In genomic region chr9:101029300-101030021, GRCh38 we compare ENCODE assay signal across 14 cellular contexts. TPM values are rescaled to one million over a fixed set of nuclear protein-coding genes. Genes with fewer than 3 reads are reported as not detected.
DNase-seq lines count a peak whose midpoint lies in the region; ATAC-seq and TF ChIP-seq lines count a peak whose summit lies in the region.
"Had no signal": no experiment of that assay in that cellular context is flagged by ENCODE, and none has a peak within 500 bp of the region (broad histone marks: within the 10 kb centered on the region; RNA-seq: fewer than 3 reads in every experiment).

No MANE protein-coding gene starts in this region.

- H3K9me3 Mint-ChIP-seq in MCF 10A (ENCODE audit: unreplicated experiment): no peaks in the 10 kb centered on the region
- no peaks in the 10 kb centered on the region for H3K9me3 Mint-ChIP-seq in type B pancreatic cell
- H3K9me3 Mint-ChIP-seq in activated T-cell treated with anti-CD3 and anti-CD28 coated beads, Interleukin-2, amount 50 U/mL, for 24 hours: no peaks in the 10 kb centered on the region

- peaks cover 74% of the 10 kb centered on the region for H3K27me3 Mint-ChIP-seq in MCF 10A (ENCODE audit: insufficient read depth, unreplicated experiment)
- peaks cover 89% of the 10 kb centered on the region for H3K27me3 Mint-ChIP-seq in type B pancreatic cell
- peaks cover 53% of the 10 kb centered on the region for H3K27me3 Mint-ChIP-seq in activated T-cell treated with anti-CD3 and anti-CD28 coated beads, Interleukin-2, amount 50 U/mL, for 24 hours

- H3K4me1 ChIP-seq in breast epithelium: peaks cover 0 to 4% of the 10 kb centered on the region in 2 donors
- peaks cover 0 to 18% (median 4%) of the 10 kb centered on the region in 4 donors for H3K4me1 ChIP-seq in right lobe of liver

- no TSS peak for BruUV-seq in MCF 10A (replicated peaks; lab: Mats Ljungman, UMichigan)

- peak overlapping the region in 1 of 2 donors; percentile 87 for H3K27ac ChIP-seq in breast epithelium
- peak overlapping the region in 43 of 59 donors; percentile 2 to 94 (median 86) for H3K27ac ChIP-seq in dorsolateral prefrontal cortex
- peak overlapping the region in 2 of 3 donors; percentile 75 to 87 for H3K27ac ChIP-seq in right lobe of liver

- H3K36me3 Mint-ChIP-seq in MCF 10A (ENCODE audit: insufficient read depth, unreplicated experiment): no peaks in the 10 kb centered on the region
- H3K36me3 Mint-ChIP-seq in type B pancreatic cell: no peaks in the 10 kb centered on the region
- no peaks in the 10 kb centered on the region for H3K36me3 Mint-ChIP-seq in activated T-cell treated with anti-CD3 and anti-CD28 coated beads, Interleukin-2, amount 50 U/mL, for 24 hours (ENCODE audit: low read depth)
- H3K36me3 Mint-ChIP-seq: CD14-positive monocyte, T-cell had no signal

- H3K4me1 Mint-ChIP-seq in MCF 10A (ENCODE audit: insufficient read depth, unreplicated experiment) (no peaks in the 10 kb centered on the region), type B pancreatic cell (ENCODE audit: unreplicated experiment) (peaks cover 5% of the 10 kb centered on the region)
- H3K4me1 Mint-ChIP-seq in activated T-cell treated with anti-CD3 and anti-CD28 coated beads, Interleukin-2, amount 50 U/mL, for 24 hours (ENCODE audit: low read depth): no peaks in the 10 kb centered on the region
- H3K4me1 Mint-ChIP-seq: CD14-positive monocyte, T-cell had no signal

- H3K27ac Mint-ChIP-seq in MCF 10A (ENCODE audit: low read depth, unreplicated experiment) (no peak overlapping the region), type B pancreatic cell (no peak overlapping the region)
- no peak overlapping the region for H3K27ac Mint-ChIP-seq in activated T-cell treated with anti-CD3 and anti-CD28 coated beads, Interleukin-2, amount 50 U/mL, for 24 hours
- H3K27ac Mint-ChIP-seq: CD14-positive monocyte, T-cell had no signal

- H3K9me3 ChIP-seq in breast epithelium (no peaks in the 10 kb centered on the region), right lobe of liver (no peaks in the 10 kb centered on the region)

- ATAC-seq in right lobe of liver (peak; percentile 2 to 5 (median 3)), GM19455 (IDR thresholded peaks at IDR 0.05; ENCODE audit: unreplicated experiment) (no peak)
- ATAC-seq: GM12878, T-cell had no signal

- TF ChIP-seq CTCF in breast epithelium (IDR thresholded peaks at IDR 0.05): no peak
- TF ChIP-seq CTCF in MCF 10A (IDR thresholded peaks at IDR 0.05; ENCODE audit: unreplicated experiment): no peak
- TF ChIP-seq CTCF in dorsolateral prefrontal cortex (IDR thresholded peaks at IDR 0.05 in 54 of 56, conservative IDR thresholded peaks at IDR 0.05 in 2 of 56; ENCODE audit: low read depth in 1 of 56, partially characterized antibody in 56 of 56): no peak
- TF ChIP-seq CTCF in right lobe of liver (IDR thresholded peaks at IDR 0.05): no peak
- no peak for TF ChIP-seq CTCF in type B pancreatic cell (conservative IDR thresholded peaks at IDR 0.05)

- intact Hi-C loops in breast epithelium (cut with DNase I; ENCODE audit: low total_unique reads) (no loop called here), MCF 10A (cut with micrococcal nuclease) (no loop called here), dorsolateral prefrontal cortex (cut with DNase I) (loop anchor here (5.0 to 10.0 kb wide), 7 partner anchors 68 to 425 kb away; no protein-coding TSS in a partner anchor), right lobe of liver (cut with DNase I) (no loop called here)

- H3K4me3 Mint-ChIP-seq in MCF 10A (ENCODE audit: unreplicated experiment): no peak overlapping the region
- peak overlapping the region; percentile 92 for H3K4me3 Mint-ChIP-seq in type B pancreatic cell
- no peak overlapping the region for H3K4me3 Mint-ChIP-seq in activated T-cell treated with anti-CD3 and anti-CD28 coated beads, Interleukin-2, amount 50 U/mL, for 24 hours
- H3K4me3 Mint-ChIP-seq: T-cell had no signal

- H3K4me3 ChIP-seq in breast epithelium: peak overlapping the region in 2 of 3 donors; percentile 63 to 70
- peak overlapping the region; percentile 54 to 91 (median 77) for H3K4me3 ChIP-seq in dorsolateral prefrontal cortex
- H3K4me3 ChIP-seq in right lobe of liver: peak overlapping the region; percentile 60 to 71 (median 69)
- H3K4me3 ChIP-seq: GM12878 had no signal

- CTCF ChIA-PET in MCF 10A (lab: Yijun Ruan, JAX): no interaction called here

- 3% methylated on average over 24 of the region's 36 CpGs for WGBS in right lobe of liver (ENCODE audit: insufficient coverage, low coverage, low lambda C conversion rate, missing lambda C conversion rate)

- H3K36me3 ChIP-seq in breast epithelium (no peaks in the 10 kb centered on the region), right lobe of liver (no peaks in the 10 kb centered on the region)

- POLR2A ChIA-PET in MCF 10A (lab: Yijun Ruan, JAX): no interaction called here

- TF ChIP-seq POLR2A in breast epithelium (IDR thresholded peaks at IDR 0.05) (no peak), right lobe of liver (IDR thresholded peaks at IDR 0.05) (no peak)

- peaks cover 0 to 15% of the 10 kb centered on the region in 2 donors for H3K27me3 ChIP-seq in breast epithelium
- H3K27me3 ChIP-seq in dorsolateral prefrontal cortex: peaks cover 0 to 19% (median 0%) of the 10 kb centered on the region in 45 donors
- H3K27me3 ChIP-seq in right lobe of liver: no peaks in the 10 kb centered on the region

- DNase-seq in breast epithelium (ENCODE audit: low spot score in 2 of 2): no peak
- DNase-seq in MCF 10A (ENCODE audit: unreplicated experiment): no peak
- DNase-seq in dorsolateral prefrontal cortex: peak in 5 of 10 donors; percentile 34 to 49 (median 43)
- DNase-seq in right lobe of liver: peak in 2 of 3 donors; percentile 17 to 37
- DNase-seq in type B pancreatic cell (ENCODE audit: extremely low spot score, unreplicated experiment): no peak
- DNase-seq in G401 (ENCODE audit: low spot score): no peak
- DNase-seq in activated T-cell treated with anti-CD3 and anti-CD28 coated beads, Interleukin-2, amount 50 U/mL, for 24 hours: no peak
- DNase-seq: central memory CD4-positive, alpha-beta T cell; NCI-H2081 treated with DMSO at 0.1 percent for 48 hours; T-cell had no signal

- in situ Hi-C loops in G401 (cut with HindIII; ENCODE audit: low sequenced_read_pairs): no loop called here

RNA-seq across cellular contexts. Expression of gene PLPPR1, which starts 0.9 kb away (rescaled TPM):
- 1 to 10 TPM in 1 of 3 donors, under 1 TPM in 1, not detected in 1; 0.66 to 2.2 TPM for total RNA-seq in breast epithelium
- total RNA-seq in MCF 10A (2022): not detected in 2 replicates
- total RNA-seq in dorsolateral prefrontal cortex: 10 to 100 TPM in 111 of 120 experiments, 1 to 10 TPM in 9; 3.8 to 68.1 (median 17.9) TPM
- total RNA-seq in right lobe of liver: 1 to 10 TPM; 1.4 to 5.4 (median 1.8) TPM
- 3.2 and 6.2 TPM in 2 replicates for total RNA-seq in type B pancreatic cell (ENCODE audit: low replicate concordance)
- not detected in 2 replicates for total RNA-seq in G401 (2014; rRNA removed; shearing (Covaris generic))
- total RNA-seq: GM12878, subcutaneous adipose tissue, T-cell had no signal

Comparison
In these comparisons a context has a peak if more than half of its experiments do, and no peak if none do; other contexts are left out.
1. DNase-seq: peak in right lobe of liver (2 of 3); none in breast epithelium (0 of 2), MCF 10A (single experiment), type B pancreatic cell (single experiment), G401 (single experiment) and activated T-cell treated with anti-CD3 and anti-CD28 coated beads, Interleukin-2, amount 50 U/mL, for 24 hours (single experiment).
2. intact Hi-C loops: an anchor here in dorsolateral prefrontal cortex (5.0 to 10.0 kb wide); none called in breast epithelium, MCF 10A and right lobe of liver.
3. Peak in every context shown above with its lines, with median percentiles within 50 percentile points of each other: H3K4me3 ChIP-seq.